In genomic region chr16:4064950-4065352, GRCh38 we compare ENCODE assay signal across 10 cellular contexts. TPM values are rescaled to one million over a fixed set of nuclear protein-coding genes. Genes with fewer than 3 reads are reported as not detected.
DNase-seq lines count a peak whose midpoint lies in the region; ATAC-seq and TF ChIP-seq lines count a peak whose summit lies in the region.
"Had no signal": no experiment of that assay in that cellular context is flagged by ENCODE, and none has a peak within 500 bp of the region (broad histone marks: within the 10 kb centered on the region; RNA-seq: fewer than 3 reads in every experiment).

No MANE protein-coding gene starts in this region.

- no peaks in the 10 kb centered on the region for H3K36me3 ChIP-seq in SJCRH30

- DNase-seq in DMS153 treated with DMSO at 0.1 percent for 48 hours (lab: John Stamatoyannopoulos, UW; ENCODE audit: unreplicated experiment): peak; percentile 64
- DNase-seq in WTC11 (ENCODE audit: low spot score): no peak
- DNase-seq in central memory CD4-positive, alpha-beta T cell: peak; percentile 40
- DNase-seq in stimulated activated CD4-positive, alpha-beta T cell treated with anti-CD3 and anti-CD28 coated beads, Interleukin-15, amount 100 ng/mL, for 24 hours: peak; percentile 40
- DNase-seq in CD1c-positive myeloid dendritic cell (ENCODE audit: extremely low spot score): no peak
- DNase-seq in COLO829 (ENCODE audit: low spot score): no peak
- no peak for DNase-seq in NCI-H82 treated with DMSO at 0.1 percent for 48 hours (lab: John Stamatoyannopoulos, UW; ENCODE audit: unreplicated experiment)
- DNase-seq in SJCRH30: no peak
- DNase-seq: GDM1, NCI-H1694 had no signal

- no peak overlapping the region for H3K27ac ChIP-seq in SJCRH30

- no peaks in the 10 kb centered on the region for H3K27me3 Mint-ChIP-seq in WTC11 (ENCODE audit: low read depth)

- no peak overlapping the region for H3K4me3 ChIP-seq in SJCRH30

- H3K27ac Mint-ChIP-seq in WTC11: peak overlapping the region; percentile 12; the same call in 1 of the 2 replicates

- H3K4me1 Mint-ChIP-seq in WTC11: no peaks in the 10 kb centered on the region

- CTCF ChIA-PET in WTC11 (lab: Charles Lee): no interaction called here

- TF ChIP-seq CTCF in WTC11 (IDR thresholded peaks at IDR 0.05): no peak

- no peak for ATAC-seq in WTC11

- peaks cover 33% of the 10 kb centered on the region for H3K9me3 Mint-ChIP-seq in WTC11

- H3K4me1 ChIP-seq in SJCRH30: no peaks in the 10 kb centered on the region

- peaks cover 10% of the 10 kb centered on the region; the same call in 1 of the 2 replicates for H3K36me3 Mint-ChIP-seq in WTC11

- POLR2A ChIA-PET in WTC11 (lab: Charles Lee): no interaction called here

- no peak overlapping the region for H3K4me3 Mint-ChIP-seq in WTC11

- no peaks in the 10 kb centered on the region for H3K27me3 ChIP-seq in SJCRH30

- peaks cover 12% of the 10 kb centered on the region for H3K9me3 ChIP-seq in SJCRH30 (replicated peaks)

TF ChIP-seq in WTC11, 78 proteins besides CTCF, POLR2A, EP300 and RAD21:
- TF ChIP-seq FOXP1 (CRISPR knock-in tag; IDR thresholded peaks at IDR 0.05; ENCODE audit: borderline replicate concordance) (no peak), ZNF532 (CRISPR knock-in tag; IDR thresholded peaks at IDR 0.05; ENCODE audit: borderline replicate concordance) (no peak), ZMAT4 (CRISPR knock-in tag; IDR thresholded peaks at IDR 0.05) (no peak), ZNF671 (CRISPR knock-in tag; IDR thresholded peaks at IDR 0.05) (no peak), ZNF121 (CRISPR knock-in tag; IDR thresholded peaks at IDR 0.05) (no peak), PREB (CRISPR knock-in tag; IDR thresholded peaks at IDR 0.05; ENCODE audit: borderline replicate concordance) (no peak), CBFB (CRISPR knock-in tag; IDR thresholded peaks at IDR 0.05; ENCODE audit: low read depth) (no peak), EMX1 (CRISPR knock-in tag; IDR thresholded peaks at IDR 0.05) (no peak), SMAD3 (CRISPR knock-in tag; IDR thresholded peaks at IDR 0.05; ENCODE audit: borderline replicate concordance) (no peak)

RNA-seq across cellular contexts. Expression of gene ADCY9, which starts 51.3 kb away (rescaled TPM):
- 9.5 to 11.5 TPM (median 10.0 TPM) in 3 replicates for total RNA-seq in WTC11 (2021)
- 17.9 and 19.9 TPM in 2 replicates for total RNA-seq in SJCRH30 (2014; rRNA removed; shearing (Covaris generic))

Comparison
In these comparisons a context has a peak if more than half of its experiments do, and no peak if none do; other contexts are left out.
1. DNase-seq: peak in DMS153 treated with DMSO at 0.1 percent for 48 hours (single experiment), central memory CD4-positive, alpha-beta T cell (single experiment) and stimulated activated CD4-positive, alpha-beta T cell treated with anti-CD3 and anti-CD28 coated beads, Interleukin-15, amount 100 ng/mL, for 24 hours (single experiment); none in WTC11 (single experiment), CD1c-positive myeloid dendritic cell (single experiment), COLO829 (single experiment), NCI-H82 treated with DMSO at 0.1 percent for 48 hours (single experiment) and SJCRH30 (0 of 2).